In genomic region chr4:76148142-76148849, GRCh38 we compare ENCODE assay signal across 8 cellular contexts. TPM values are rescaled to one million over a fixed set of nuclear protein-coding genes. Genes with fewer than 3 reads are reported as not detected.
DNase-seq lines count a peak whose midpoint lies in the region; ATAC-seq and TF ChIP-seq lines count a peak whose summit lies in the region.

Gene NUP54 (minus strand): TSS chr4:76148397. CDS start chr4:76148374, 23 bp downstream.

- H3K36me3 ChIP-seq in heart right ventricle (peaks cover 0 to 16% (median 4%) of the 10 kb centered on the region in 9 donors), upper lobe of left lung (peaks cover 0 to 7% (median 3%) of the 10 kb centered on the region in 4 donors)

- intact Hi-C loops in T-helper 1 cell treated with Interleukin-12 subunit alpha and Interleukin-12 subunit beta and Interleukin-4 antibody, amounts not matched to agents 30 ng/mL and 1 ng/mL, for 36 hours (cut with micrococcal nuclease) = loop anchor here (1.0 to 10.0 kb wide), 13 partner anchors 65 to 1714 kb away; partner anchors contain the start of genes CCNG2, G3BP2, MRPL1 and RCHY1
- intact Hi-C loops in heart right ventricle (cut with DNase I) (loop anchor here in 2 of 10 donors (5.0 kb wide), 3 partner anchors 64 to 156 kb away; partner anchors contain the start of genes SCARB2 (in 1 of the 2) and SDAD1 (in 1 of the 2)), posterior cingulate gyrus (cut with DNase I) (loop anchor here (5.0 kb wide), 2 partner anchors 64 to 156 kb away; partner anchors contain the start of genes SCARB2 and SDAD1)

- H3K4me3 ChIP-seq in heart right ventricle (peak within 1 kb of the TSS; percentile 75 to 98 (median 89)), upper lobe of left lung (peak within 1 kb of the TSS; percentile 79 to 98 (median 86))

- no peaks in the 10 kb centered on the region for H3K9me3 ChIP-seq in heart right ventricle
- no peaks in the 10 kb centered on the region for H3K9me3 ChIP-seq in upper lobe of left lung

- 0 to 1% methylated on average over 47 of the region's 47 CpGs for WGBS in heart right ventricle, 2 donors
- WGBS in upper lobe of left lung, 2 donors = 0 to 1% methylated on average over 18 to 28 of the region's 47 CpGs

- DNase-seq in GM13976 (ENCODE audit: low spot score) (peak; percentile 95), NCI-H146 treated with DMSO at 0.1 percent for 48 hours (lab: John Stamatoyannopoulos, UW; ENCODE audit: unreplicated experiment) (peak; percentile 87), amniotic epithelial cell (ENCODE audit: low read depth) (peak; percentile 93), heart right ventricle (peak; percentile 93), posterior cingulate gyrus (peak; percentile 92 to 99 (median 95)), upper lobe of left lung (peak; percentile 96)

- TF ChIP-seq CTCF in GM13976 (IDR thresholded peaks at IDR 0.05; ENCODE audit: borderline replicate concordance, control extremely low read depth, extremely low read depth, insufficient read depth, missing control alignments) (no peak), heart right ventricle (IDR thresholded peaks at IDR 0.05) (no peak), upper lobe of left lung (IDR thresholded peaks at IDR 0.05) (peak in 1 of 6 experiments; percentile 6)

- ATAC-seq in HG02870 (IDR thresholded peaks at IDR 0.05; ENCODE audit: unreplicated experiment) (peak; percentile 99), heart right ventricle (peak; percentile 99 to 100 (median 99)), upper lobe of left lung (ENCODE audit: low FRiP score in 2 of 2) (peak; percentile 100)

- no peaks in the 10 kb centered on the region for H3K27me3 ChIP-seq in heart right ventricle
- no peaks in the 10 kb centered on the region for H3K27me3 ChIP-seq in upper lobe of left lung

- peak within 1 kb of the TSS in 9 of 10 donors; percentile 83 to 97 (median 90) for H3K27ac ChIP-seq in heart right ventricle
- H3K27ac ChIP-seq in upper lobe of left lung = peak within 1 kb of the TSS; percentile 91 to 96 (median 95)

- TF ChIP-seq EP300 in upper lobe of left lung (IDR thresholded peaks at IDR 0.05) = peak in 1 of 4 donors; percentile 54

- in situ Hi-C loops in GM13976 (cut with MboI; ENCODE audit: low sequenced_read_pairs, unreplicated experiment) = no loop called here

- peak; percentile 6 to 84 (median 66) for TF ChIP-seq POLR2A in upper lobe of left lung (IDR thresholded peaks at IDR 0.05)

- H3K4me1 ChIP-seq in heart right ventricle (peaks cover 5 to 37% (median 29%) of the 10 kb centered on the region in 9 donors), upper lobe of left lung (peaks cover 23 to 36% (median 29%) of the 10 kb centered on the region in 4 donors)

RNA-seq across cellular contexts. Expression of gene NUP54, which starts in this region (rescaled TPM):
- total RNA-seq in T-helper 1 cell treated with Interleukin-12 subunit alpha and Interleukin-12 subunit beta and Interleukin-4 antibody, amounts not matched to agents 30 ng/mL and 1 ng/mL, for 36 hours = 57.2 and 62.7 TPM in 2 replicates
- 10 to 100 TPM; 16.1 to 22.6 (median 18.9) TPM for total RNA-seq in heart right ventricle
- 10 to 100 TPM in 1 of 2 donors, 1 to 10 TPM in 1; 9.6 to 25.8 TPM for polyA plus RNA-seq in heart right ventricle
- total RNA-seq in upper lobe of left lung = 10 to 100 TPM; 13.7 to 42.0 (median 29.4) TPM

Comparison
In these comparisons a context has a peak if more than half of its experiments do, and no peak if none do; other contexts are left out.
1. Peak in every context shown above with its lines: DNase-seq, ATAC-seq, H3K4me3 ChIP-seq and H3K27ac ChIP-seq.